In genomic region chr7:131103997-131104396, GRCh38 we compare ENCODE assay signal across 9 cellular contexts.
DNase-seq lines count a peak whose midpoint lies in the region; ATAC-seq, FAIRE-seq and TF ChIP-seq lines count a peak whose summit lies in the region.
"Had no signal": no experiment of that assay in that cellular context is flagged by ENCODE, and none has a peak within 500 bp of the region (broad histone marks: within the 10 kb centered on the region; RNA-seq: fewer than 3 reads in every experiment).

No MANE protein-coding gene starts in this region.

- H3K4me1 ChIP-seq in prostate gland (replicated peaks) (no peaks in the 10 kb centered on the region), pancreas (peaks cover 0 to 20% (median 16%) of the 10 kb centered on the region in 3 donors)

- WGBS in prostate gland, result 46% methylated on average over 4 of the region's 4 CpGs
- 73 to 76% methylated on average over 4 of the region's 4 CpGs for WGBS in pancreas, 2 donors

- DNase-seq in CD1c-positive myeloid dendritic cell (ENCODE audit: extremely low spot score), result peak; percentile 30
- DNase-seq in MV-4-11 (lab: John Stamatoyannopoulos, UW), result peak; percentile 48
- peak; percentile 42 for DNase-seq in dedifferentiated amniotic fluid mesenchymal stem cell (ENCODE audit: extremely low spot score)
- no peak for DNase-seq in prostate gland (ENCODE audit: low spot score)
- DNase-seq in NCI-H128 (lab: John Stamatoyannopoulos, UW; ENCODE audit: unreplicated experiment), result no peak
- DNase-seq in pancreas, result no peak
- DNase-seq: activated CD8-positive, alpha-beta memory T cell treated with anti-CD3 and anti-CD28 coated beads, Interleukin-2, amount 50 U/mL, for 48 hours had no signal

- no peak for ATAC-seq in HG02763 (IDR thresholded peaks at IDR 0.05; ENCODE audit: unreplicated experiment)
- ATAC-seq in GM19463 (IDR thresholded peaks at IDR 0.05; ENCODE audit: unreplicated experiment), result no peak
- no peak for ATAC-seq in pancreas

- H3K27ac ChIP-seq in prostate gland (peak overlapping the region; percentile 99 to 100), pancreas (no peak overlapping the region)

- H3K4me3 ChIP-seq in prostate gland, result peak overlapping the region in 1 of 2 donors; percentile 100
- H3K4me3 ChIP-seq in pancreas, result no peak overlapping the region

- TF ChIP-seq POLR2A in prostate gland (IDR thresholded peaks at IDR 0.05), result no peak

- no peak for FAIRE-seq in pancreas (lab: Jason Lieb, UNC)

- no peaks in the 10 kb centered on the region for H3K36me3 ChIP-seq in prostate gland
- no peaks in the 10 kb centered on the region for H3K36me3 ChIP-seq in pancreas

- no peaks in the 10 kb centered on the region for H3K9me3 ChIP-seq in prostate gland
- no peaks in the 10 kb centered on the region for H3K9me3 ChIP-seq in pancreas

- TF ChIP-seq CTCF in prostate gland (IDR thresholded peaks at IDR 0.05), result no peak
- TF ChIP-seq CTCF in pancreas (IDR thresholded peaks at IDR 0.05), result no peak

- no peaks in the 10 kb centered on the region for H3K27me3 ChIP-seq in prostate gland (replicated peaks; ENCODE audit: insufficient read depth)
- H3K27me3 ChIP-seq in pancreas, result no peaks in the 10 kb centered on the region

- intact Hi-C loops in prostate gland (cut with DNase I) (loop anchor here (2.0 to 10.0 kb wide), 2 partner anchors 211 to 401 kb away; no protein-coding TSS in a partner anchor), pancreas (cut with DNase I) (no loop called here)

Comparison
In these comparisons a context has a peak if more than half of its experiments do, and no peak if none do; other contexts are left out.
1. DNase-seq: peak in CD1c-positive myeloid dendritic cell (single experiment), MV-4-11 (single experiment) and dedifferentiated amniotic fluid mesenchymal stem cell (single experiment); none in prostate gland (single experiment), NCI-H128 (single experiment) and pancreas (0 of 6).
2. H3K27ac ChIP-seq: peak in prostate gland (2 of 2); none in pancreas (0 of 4).